Comparison of ENCODE assay signal across 26 cellular contexts in the genomic region with DNA sequence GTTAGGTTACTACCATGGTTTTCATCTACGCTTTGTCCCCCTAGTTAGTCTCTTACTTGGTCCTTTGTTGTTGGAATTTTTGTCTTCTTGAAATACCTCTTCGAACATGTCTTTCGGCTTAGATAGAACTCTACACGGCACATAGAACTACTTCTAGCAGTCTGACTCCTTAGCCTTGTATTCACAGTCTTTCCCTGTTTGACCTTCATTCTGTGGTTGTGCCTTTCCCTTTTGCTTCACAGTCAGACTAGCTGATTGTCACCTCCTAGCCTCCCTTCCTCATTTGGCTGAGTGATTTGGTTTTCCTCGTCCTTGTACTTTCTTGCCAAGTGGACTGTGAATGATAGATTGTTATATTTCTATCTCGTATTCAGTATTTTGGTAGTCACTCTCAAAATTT. TPM values are rescaled to one million over a fixed set of nuclear protein-coding genes. Genes with fewer than 3 reads are reported as not detected.
"Had no signal": no experiment of that assay in that cellular context is flagged by ENCODE, and none has a peak within 500 bp of the region (broad histone marks: within the 10 kb centered on the region; RNA-seq: fewer than 3 reads in every experiment).

No MANE protein-coding gene starts in this region.

- H3K36me3 ChIP-seq: colonic mucosa, lower lobe of right lung, neural progenitor cell, pancreas, tibial nerve had no signal

- H3K27ac ChIP-seq: colonic mucosa, hepatocyte, lower lobe of right lung, neural progenitor cell, pancreas, spleen, testis, tibial nerve had no signal

- H3K36me3 Mint-ChIP-seq: mesothelial cell of epicardium; natural killer cell treated with Interleukin-12 subunit alpha and Interleukin-12 subunit beta and Interleukin-15 and Interleukin-18, amount 100 ng/mL, for 72 hours had no signal

- H3K4me3 ChIP-seq: colonic mucosa, hepatocyte, lower lobe of right lung, neural progenitor cell, pancreas, spleen, testis, tibial nerve had no signal

- H3K4me3 Mint-ChIP-seq: memory B cell; mesothelial cell of epicardium; natural killer cell treated with Interleukin-12 subunit alpha and Interleukin-12 subunit beta and Interleukin-15 and Interleukin-18, amount 100 ng/mL, for 72 hours; neural progenitor cell; stimulated activated naive B cell treated with anti-CD40 and anti-IgM and Interleukin-4, amounts not matched to agents 10 μg/mL and 1 μg/mL and 100 μg/mL, for 72 hours; stimulated activated naive CD8-positive, alpha-beta T cell treated with anti-CD3 and anti-CD28 coated beads, Interleukin-15, amount 100 ng/mL, for 72 hours had no signal

- H3K27me3 ChIP-seq: colonic mucosa, hepatocyte, neural progenitor cell, pancreas, spleen, testis, tibial nerve had no signal

- DNase-seq: colonic mucosa; effector CD4-positive, alpha-beta T cell; foreskin melanocyte; head of caudate nucleus; lower lobe of right lung; nucleus accumbens; pancreas; spleen; stimulated activated CD4-positive, alpha-beta T cell treated with anti-CD3 and anti-CD28 coated beads, Interleukin-15, amount 100 ng/mL, for 24 hours; stimulated activated CD4-positive, alpha-beta T cell treated with anti-CD3 and anti-CD28 coated beads, Interleukin-1b, Interleukin-23, amount 100 ng/mL, for 48 hours; stimulated activated CD4-positive, alpha-beta T cell treated with anti-CD3 and anti-CD28 coated beads, Interleukin-4, amount 100 ng/mL, for 4 hours; stimulated activated naive B cell treated with anti-CD40 and anti-IgM and Interleukin-4, amounts not matched to agents 10 μg/mL and 1 μg/mL and 100 μg/mL, for 72 hours; stimulated activated naive CD8-positive, alpha-beta T cell treated with anti-CD3 and anti-CD28 coated beads, Interleukin-15, amount 100 ng/mL, for 72 hours; testis had no signal

- H3K9me3 Mint-ChIP-seq: memory B cell; mesothelial cell of epicardium; natural killer cell treated with Interleukin-12 subunit alpha and Interleukin-12 subunit beta and Interleukin-15 and Interleukin-18, amount 100 ng/mL, for 72 hours; stimulated activated naive B cell treated with anti-CD40 and anti-IgM and Interleukin-4, amounts not matched to agents 10 μg/mL and 1 μg/mL and 100 μg/mL, for 72 hours; stimulated activated naive CD8-positive, alpha-beta T cell treated with anti-CD3 and anti-CD28 coated beads, Interleukin-15, amount 100 ng/mL, for 72 hours had no signal

- H3K27ac Mint-ChIP-seq: memory B cell; mesothelial cell of epicardium; natural killer cell treated with Interleukin-12 subunit alpha and Interleukin-12 subunit beta and Interleukin-15 and Interleukin-18, amount 100 ng/mL, for 72 hours; neural progenitor cell; progenitor cell of endocrine pancreas; stimulated activated naive B cell treated with anti-CD40 and anti-IgM and Interleukin-4, amounts not matched to agents 10 μg/mL and 1 μg/mL and 100 μg/mL, for 72 hours; stimulated activated naive CD8-positive, alpha-beta T cell treated with anti-CD3 and anti-CD28 coated beads, Interleukin-15, amount 100 ng/mL, for 72 hours had no signal

- H3K9me3 ChIP-seq: colonic mucosa, lower lobe of right lung, pancreas, spleen, testis, tibial nerve had no signal

- ATAC-seq: lower lobe of right lung; natural killer cell treated with Interleukin-12 subunit alpha and Interleukin-12 subunit beta and Interleukin-15 and Interleukin-18, amount 100 ng/mL, for 72 hours; sciatic nerve; stimulated activated naive B cell treated with anti-CD40 and anti-IgM and Interleukin-4, amounts not matched to agents 10 μg/mL and 1 μg/mL and 100 μg/mL, for 72 hours; stimulated activated naive CD8-positive, alpha-beta T cell treated with anti-CD3 and anti-CD28 coated beads, Interleukin-15, amount 100 ng/mL, for 72 hours had no signal

- H3K4me2 ChIP-seq: hepatocyte, neural progenitor cell had no signal

- H3K27me3 Mint-ChIP-seq: memory B cell; natural killer cell treated with Interleukin-12 subunit alpha and Interleukin-12 subunit beta and Interleukin-15 and Interleukin-18, amount 100 ng/mL, for 72 hours; progenitor cell of endocrine pancreas; stimulated activated naive B cell treated with anti-CD40 and anti-IgM and Interleukin-4, amounts not matched to agents 10 μg/mL and 1 μg/mL and 100 μg/mL, for 72 hours; stimulated activated naive CD8-positive, alpha-beta T cell treated with anti-CD3 and anti-CD28 coated beads, Interleukin-15, amount 100 ng/mL, for 72 hours had no signal

- H3K4me1 Mint-ChIP-seq: neural progenitor cell had no signal

RNA-seq across cellular contexts. Expression of a gene that starts 49.6 kb away (rescaled TPM):
- total RNA-seq: dermis microvascular lymphatic vessel endothelial cell; lower lobe of right lung; natural killer cell treated with Interleukin-12 subunit alpha and Interleukin-12 subunit beta and Interleukin-15 and Interleukin-18, amount 100 ng/mL, for 72 hours; sciatic nerve; subcutaneous adipose tissue; tibial nerve; ureter had no signal
- polyA plus RNA-seq: esophagus, spleen had no signal
